In genomic region chr16:50617630-50618184, GRCh38 we compare ENCODE assay signal across 1 cellular context.
TF ChIP-seq lines count a peak whose summit lies in the region.

No MANE protein-coding gene starts in this region.

TF ChIP-seq in HepG2, 621 proteins besides CTCF, POLR2A, EP300 and RAD21 (continued from another document and continues in another):
- TF ChIP-seq ZNF7 (CRISPR knock-in tag; IDR thresholded peaks at IDR 0.05): no peak
- no peak for TF ChIP-seq PBX3 (CRISPR knock-in tag; IDR thresholded peaks at IDR 0.05; ENCODE audit: borderline replicate concordance)
- TF ChIP-seq ZSCAN5A (CRISPR knock-in tag; IDR thresholded peaks at IDR 0.05; ENCODE audit: borderline replicate concordance): no peak
- TF ChIP-seq ZMYM3 (CRISPR knock-in tag; IDR thresholded peaks at IDR 0.05): peak; percentile 60; the same call in 1 of the 2 replicates
- TF ChIP-seq ZBTB34 (CRISPR knock-in tag; IDR thresholded peaks at IDR 0.05): no peak
- TF ChIP-seq NFYC (CRISPR knock-in tag; IDR thresholded peaks at IDR 0.05): no peak
- no peak for TF ChIP-seq YEATS2 (CRISPR knock-in tag; IDR thresholded peaks at IDR 0.05; ENCODE audit: borderline replicate concordance)
- TF ChIP-seq HINFP (CRISPR knock-in tag; IDR thresholded peaks at IDR 0.05; ENCODE audit: low read depth): no peak
- TF ChIP-seq ATF2 (CRISPR knock-in tag; IDR thresholded peaks at IDR 0.05): no peak
- TF ChIP-seq ZNF512 (CRISPR knock-in tag; IDR thresholded peaks at IDR 0.05): no peak
- no peak for TF ChIP-seq ARID4A (CRISPR knock-in tag; IDR thresholded peaks at IDR 0.05; ENCODE audit: borderline replicate concordance)
- TF ChIP-seq CEBPB (IDR thresholded peaks at IDR 0.05; ENCODE audit: borderline replicate concordance, low read depth, low read length): peak; percentile 82
- TF ChIP-seq ZGPAT (CRISPR knock-in tag; IDR thresholded peaks at IDR 0.05): peak; percentile 4; the same call in 1 of the 2 replicates
- TF ChIP-seq FOXP1 (IDR thresholded peaks at IDR 0.05): no peak
- no peak for TF ChIP-seq FOXP1 (CRISPR knock-in tag; IDR thresholded peaks at IDR 0.05)
- TF ChIP-seq GZF1 (CRISPR knock-in tag; IDR thresholded peaks at IDR 0.05): no peak
- no peak for TF ChIP-seq POGK (CRISPR knock-in tag; conservative IDR thresholded peaks at IDR 0.05)
- 0 out of 2 replicates have a peak, but pooled peaks have one; percentile 21 for TF ChIP-seq ZNF558 (CRISPR knock-in tag; IDR thresholded peaks at IDR 0.05; ENCODE audit: borderline replicate concordance)
- peak; percentile 14; the same call in 1 of the 2 replicates for TF ChIP-seq PHF21A (CRISPR knock-in tag; IDR thresholded peaks at IDR 0.05)
- TF ChIP-seq YEATS4 (CRISPR knock-in tag; IDR thresholded peaks at IDR 0.05; ENCODE audit: borderline replicate concordance): no peak
- no peak for TF ChIP-seq SMAD3 (CRISPR knock-in tag; IDR thresholded peaks at IDR 0.05)
- no peak for TF ChIP-seq KMT2B (CRISPR knock-in tag; IDR thresholded peaks at IDR 0.05)
- TF ChIP-seq ZNF672 (CRISPR knock-in tag; IDR thresholded peaks at IDR 0.05): no peak
- TF ChIP-seq TGIF2 (CRISPR knock-in tag; IDR thresholded peaks at IDR 0.05): 0 out of 2 replicates have a peak, but pooled peaks have one; percentile 22
- no peak for TF ChIP-seq NFKB2 (CRISPR knock-in tag; IDR thresholded peaks at IDR 0.05; ENCODE audit: borderline replicate concordance)
- TF ChIP-seq GATA4 (IDR thresholded peaks at IDR 0.05; ENCODE audit: borderline replicate concordance, low read depth): 0 out of 2 replicates have a peak, but pooled peaks have one; percentile 14
- no peak for TF ChIP-seq TFE3 (CRISPR knock-in tag; IDR thresholded peaks at IDR 0.05)
- no peak for TF ChIP-seq ZNF333 (CRISPR knock-in tag; IDR thresholded peaks at IDR 0.05; ENCODE audit: borderline replicate concordance)
- peak; percentile 19; the same call in 1 of the 2 replicates for TF ChIP-seq HNF4A (CRISPR knock-in tag; IDR thresholded peaks at IDR 0.05)
- TF ChIP-seq ETV6 (CRISPR knock-in tag; conservative IDR thresholded peaks at IDR 0.05): 0 out of 2 replicates have a peak, but pooled peaks have one; percentile 26
- no peak for TF ChIP-seq ATRX (CRISPR knock-in tag; IDR thresholded peaks at IDR 0.05; ENCODE audit: borderline replicate concordance)
- TF ChIP-seq PAXIP1 (CRISPR knock-in tag; conservative IDR thresholded peaks at IDR 0.05): no peak
- no peak for TF ChIP-seq TMF1 (CRISPR knock-in tag; IDR thresholded peaks at IDR 0.05; ENCODE audit: low read depth)
